In genomic region chr11:65890324-65891179, GRCh38 we compare ENCODE assay signal across 8 cellular contexts.
DNase-seq lines count a peak whose midpoint lies in the region; ATAC-seq lines count a peak whose summit lies in the region.

TSS of gene CCDC85B (plus strand) at chr11:65890673. CDS start at chr11:65890784, 111 bp downstream.

- DNase-seq in AG08396 (ENCODE audit: low spot score) (peak; percentile 94), NCI-H446 treated with DMSO at 0.1 percent for 48 hours (lab: John Stamatoyannopoulos, UW) (peak; percentile 92), caudate nucleus (lab: John Stamatoyannopoulos, UW) (peak; percentile 71 to 99 (median 96)), iris pigment epithelial cell (ENCODE audit: low read depth) (peak; percentile 96)
- peak; percentile 96 for DNase-seq in activated CD4-positive, CD25-positive, alpha-beta regulatory T cell treated with anti-CD3 and anti-CD28 coated beads, Interleukin-2, amount 50 U/mL, for 16 hours (ENCODE audit: low read depth, low spot score)
- DNase-seq in stimulated activated CD4-positive, alpha-beta T cell treated with anti-CD3 and anti-CD28 coated beads, Interleukin-12 subunit alpha, Interleukin-12 subunit beta, amount 100 ng/mL, for 24 hours (ENCODE audit: low read depth in 2 of 2) = peak; percentile 98 to 99

- peak within 1 kb of the TSS; percentile 97 for H3K27ac ChIP-seq in caudate nucleus (ENCODE audit: low read depth, low read length)

- peak; percentile 53 for ATAC-seq in GM19023 (IDR thresholded peaks at IDR 0.05; ENCODE audit: unreplicated experiment)
- peak; percentile 62 for ATAC-seq in HG03280 (IDR thresholded peaks at IDR 0.05; ENCODE audit: unreplicated experiment)

Comparison
In these comparisons a context has a peak if more than half of its experiments do, and no peak if none do; other contexts are left out.
1. Peak in every context shown above with its lines: DNase-seq, ATAC-seq and H3K27ac ChIP-seq.